In genomic region chr1:150235852-150236613, GRCh38 we compare ENCODE assay signal across 8 cellular contexts. TPM values are rescaled to one million over a fixed set of nuclear protein-coding genes. Genes with fewer than 3 reads are reported as not detected.
DNase-seq lines count a peak whose midpoint lies in the region; ATAC-seq and TF ChIP-seq lines count a peak whose summit lies in the region.

ANP32E (minus strand) TSS chr1:150236112; CDS start chr1:150235786, 326 bp downstream.

- no peaks in the 10 kb centered on the region for H3K9me3 ChIP-seq in prostate gland

- H3K27ac ChIP-seq in angular gyrus (ENCODE audit: low read depth, low read length) (peak within 1 kb of the TSS; percentile 80), prostate gland (peak within 1 kb of the TSS; percentile 90 to 94), urinary bladder (ENCODE audit: low read depth) (peak within 1 kb of the TSS; percentile 99)

- under 1% methylated on average over 33 of the region's 33 CpGs for WGBS in prostate gland
- WGBS in urinary bladder, result under 1% methylated on average over 33 of the region's 33 CpGs

- intact Hi-C loops in left ventricle myocardium superior (cut with micrococcal nuclease) (no loop called here), prostate gland (cut with DNase I) (no loop called here)

- no peaks in the 10 kb centered on the region for H3K4me1 ChIP-seq in prostate gland (replicated peaks)
- H3K4me1 ChIP-seq in urinary bladder (ENCODE audit: insufficient read depth), result no peaks in the 10 kb centered on the region

- H3K4me3 ChIP-seq in prostate gland (peak within 1 kb of the TSS; percentile 54 to 75), urinary bladder (ENCODE audit: low read depth, low read length) (peak within 1 kb of the TSS; percentile 88)

- peak; percentile 91 for TF ChIP-seq POLR2A in prostate gland (IDR thresholded peaks at IDR 0.05)

- ATAC-seq in GM18499 (IDR thresholded peaks at IDR 0.05; ENCODE audit: insufficient read depth, unreplicated experiment) (peak; percentile 71), HG02943 (IDR thresholded peaks at IDR 0.05; ENCODE audit: low read depth, unreplicated experiment) (peak; percentile 77), left ventricle myocardium superior (peak; percentile 95)

- DNase-seq in NCI-H187 (lab: John Stamatoyannopoulos, UW), result peak; percentile 100
- peak; percentile 74 to 100 (median 91) for DNase-seq in T-helper 2 cell
- peak; percentile 94 for DNase-seq in left ventricle myocardium superior
- DNase-seq in prostate gland (ENCODE audit: low spot score), result peak; percentile 98

- TF ChIP-seq CTCF in prostate gland (IDR thresholded peaks at IDR 0.05), result peak in 1 of 4 experiments; percentile 3

- H3K36me3 ChIP-seq in prostate gland, result no peaks in the 10 kb centered on the region
- no peaks in the 10 kb centered on the region for H3K36me3 ChIP-seq in urinary bladder (ENCODE audit: insufficient read depth)

- H3K27me3 ChIP-seq in prostate gland (replicated peaks; ENCODE audit: insufficient read depth), result no peaks in the 10 kb centered on the region

RNA-seq across cellular contexts. Expression of gene ANP32E, which starts in this region (rescaled TPM):
- 27.0 TPM for total RNA-seq in left ventricle myocardium superior
- 10 to 100 TPM in 1 of 2 donors, 1 to 10 TPM in 1; 9.8 to 13.5 TPM for total RNA-seq in prostate gland
- total RNA-seq in urinary bladder, result 38.8 TPM
- polyA plus RNA-seq in urinary bladder, result 30.8 TPM

Comparison
In these comparisons a context has a peak if more than half of its experiments do, and no peak if none do; other contexts are left out.
1. Peak in every context shown above with its lines: DNase-seq, ATAC-seq, H3K4me3 ChIP-seq and H3K27ac ChIP-seq.